ENCODE assay signal across 1 cellular context in the genomic region with DNA sequence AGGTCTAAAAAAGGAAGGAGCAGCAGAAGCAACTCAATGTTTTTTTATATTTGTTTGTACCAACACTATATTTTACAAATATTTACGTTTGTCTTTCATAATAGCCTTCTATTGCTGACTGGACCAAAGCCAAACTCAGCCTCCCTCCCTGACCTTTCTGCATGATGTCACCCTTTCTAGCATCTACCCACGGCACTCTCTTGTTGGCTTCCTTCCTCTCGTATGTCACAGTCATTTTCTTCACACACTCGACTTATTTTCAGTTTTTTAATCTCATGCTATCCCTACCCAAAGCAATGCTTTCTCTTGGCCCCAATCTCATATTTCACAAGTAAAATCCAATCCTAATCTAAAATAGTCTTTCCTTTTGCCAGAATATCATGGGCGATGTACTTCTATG.
A peak's percentile ranks its signal among the peaks of the same experiment; 100 is the strongest.
TF ChIP-seq lines count a peak whose summit lies in the region.

No MANE protein-coding gene starts in this region.

TF ChIP-seq in HEK293, 187 proteins besides CTCF, POLR2A, EP300 and RAD21 (continued from another document):
- TF ChIP-seq, protein P1, sequence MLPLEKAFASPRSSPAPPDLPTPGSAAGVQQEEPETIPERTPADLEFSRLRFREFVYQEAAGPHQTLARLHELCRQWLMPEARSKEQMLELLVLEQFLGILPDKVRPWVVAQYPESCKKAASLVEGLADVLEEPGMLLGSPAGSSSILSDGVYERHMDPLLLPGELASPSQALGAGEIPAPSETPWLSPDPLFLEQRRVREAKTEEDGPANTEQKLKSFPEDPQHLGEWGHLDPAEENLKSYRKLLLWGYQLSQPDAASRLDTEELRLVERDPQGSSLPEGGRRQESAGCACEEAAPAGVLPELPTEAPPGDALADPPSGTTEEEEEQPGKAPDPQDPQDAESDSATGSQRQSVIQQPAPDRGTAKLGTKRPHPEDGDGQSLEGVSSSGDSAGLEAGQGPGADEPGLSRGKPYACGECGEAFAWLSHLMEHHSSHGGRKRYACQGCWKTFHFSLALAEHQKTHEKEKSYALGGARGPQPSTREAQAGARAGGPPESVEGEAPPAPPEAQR (tag by site-specific recombination; IDR thresholded peaks at IDR 0.05): no peak
- no peak for TF ChIP-seq SP7 (tag by site-specific recombination; IDR thresholded peaks at IDR 0.05)
- TF ChIP-seq, protein P2, sequence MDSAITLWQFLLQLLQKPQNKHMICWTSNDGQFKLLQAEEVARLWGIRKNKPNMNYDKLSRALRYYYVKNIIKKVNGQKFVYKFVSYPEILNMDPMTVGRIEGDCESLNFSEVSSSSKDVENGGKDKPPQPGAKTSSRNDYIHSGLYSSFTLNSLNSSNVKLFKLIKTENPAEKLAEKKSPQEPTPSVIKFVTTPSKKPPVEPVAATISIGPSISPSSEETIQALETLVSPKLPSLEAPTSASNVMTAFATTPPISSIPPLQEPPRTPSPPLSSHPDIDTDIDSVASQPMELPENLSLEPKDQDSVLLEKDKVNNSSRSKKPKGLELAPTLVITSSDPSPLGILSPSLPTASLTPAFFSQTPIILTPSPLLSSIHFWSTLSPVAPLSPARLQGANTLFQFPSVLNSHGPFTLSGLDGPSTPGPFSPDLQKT (IDR thresholded peaks at IDR 0.05; ENCODE audit: borderline replicate concordance, low read depth, low read length): no peak
- TF ChIP-seq ZFP69B (tag by site-specific recombination; IDR thresholded peaks at IDR 0.05): peak; percentile 49; the same call in 1 of the 2 replicates
- TF ChIP-seq GFI1B (tag by site-specific recombination; IDR thresholded peaks at IDR 0.05): no peak
- no peak for TF ChIP-seq HOXA7 (CRISPR knock-in tag; IDR thresholded peaks at IDR 0.05; ENCODE audit: borderline replicate concordance)
- TF ChIP-seq, protein P3, sequence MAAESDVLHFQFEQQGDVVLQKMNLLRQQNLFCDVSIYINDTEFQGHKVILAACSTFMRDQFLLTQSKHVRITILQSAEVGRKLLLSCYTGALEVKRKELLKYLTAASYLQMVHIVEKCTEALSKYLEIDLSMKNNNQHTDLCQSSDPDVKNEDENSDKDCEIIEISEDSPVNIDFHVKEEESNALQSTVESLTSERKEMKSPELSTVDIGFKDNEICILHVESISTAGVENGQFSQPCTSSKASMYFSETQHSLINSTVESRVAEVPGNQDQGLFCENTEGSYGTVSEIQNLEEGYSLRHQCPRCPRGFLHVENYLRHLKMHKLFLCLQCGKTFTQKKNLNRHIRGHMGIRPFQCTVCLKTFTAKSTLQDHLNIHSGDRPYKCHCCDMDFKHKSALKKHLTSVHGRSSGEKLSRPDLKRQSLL (tag by site-specific recombination; IDR thresholded peaks at IDR 0.05): no peak
- peak; percentile 83 for TF ChIP-seq ZNF548 (tag by site-specific recombination; IDR thresholded peaks at IDR 0.05)
